8 cellular contexts compared by ENCODE assay signal in the genomic region with DNA sequence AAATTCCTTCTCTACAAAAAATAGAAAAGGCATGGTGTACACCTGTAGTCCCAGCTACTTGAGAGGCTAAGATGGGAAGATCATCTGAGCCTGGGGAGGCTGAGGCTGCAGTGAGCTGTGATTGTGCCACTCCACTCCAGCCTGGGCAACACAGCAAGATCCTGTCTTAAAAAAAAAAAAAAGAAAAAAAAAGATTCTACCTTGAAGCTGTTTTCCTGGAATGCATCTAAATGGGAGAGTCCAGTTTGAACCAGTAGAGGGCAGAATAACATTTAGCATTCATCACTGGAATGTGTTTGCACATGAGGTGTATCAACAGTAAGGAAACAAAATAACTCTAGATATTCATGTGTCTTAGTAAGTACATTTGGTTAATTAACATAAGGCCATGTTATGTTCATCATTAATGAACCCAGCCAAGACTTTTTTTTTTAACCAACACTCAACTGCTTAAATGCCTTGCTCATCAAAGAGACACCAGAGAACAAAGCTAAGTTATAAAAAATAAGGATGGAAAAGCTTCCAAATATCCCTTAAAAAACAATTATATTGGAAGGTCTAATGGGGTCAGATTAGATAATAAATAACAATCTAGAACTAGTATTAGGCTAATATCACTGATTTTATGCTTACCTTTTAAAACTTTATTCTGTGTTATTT. TPM values are rescaled to one million over a fixed set of nuclear protein-coding genes. Genes with fewer than 3 reads are reported as not detected.
DNase-seq lines count a peak whose midpoint lies in the region; ATAC-seq and TF ChIP-seq lines count a peak whose summit lies in the region.

No MANE protein-coding gene starts in this region.

- no peak overlapping the region for H3K4me2 ChIP-seq in HCT116 (ENCODE audit: low read length)

- intact Hi-C loops in heart left ventricle (cut with DNase I): loop anchor here in 3 of 10 donors (10.0 kb wide), 1 partner anchor 319 kb away; no protein-coding TSS in a partner anchor
- intact Hi-C loops in HCT116 (cut with micrococcal nuclease): loop anchor here (2.0 to 5.0 kb wide), 2 partner anchors 51 to 323 kb away; no protein-coding TSS in a partner anchor
- intact Hi-C loops in posterior cingulate gyrus (cut with DNase I): loop anchor here (1.0 kb wide), 1 partner anchor 323 kb away; no protein-coding TSS in a partner anchor

- no peaks in the 10 kb centered on the region for H3K4me1 Mint-ChIP-seq in effector memory CD8-positive, alpha-beta T cell (ENCODE audit: low read depth in 2 of 2)
- H3K4me1 Mint-ChIP-seq in nephron: no peaks in the 10 kb centered on the region

- no peaks in the 10 kb centered on the region for H3K9me3 Mint-ChIP-seq in effector memory CD8-positive, alpha-beta T cell
- H3K9me3 Mint-ChIP-seq in nephron: peaks cover 19% of the 10 kb centered on the region

- no peak overlapping the region for H3K9ac ChIP-seq in HCT116 (ENCODE audit: low read length)

- RAD21 ChIA-PET in HCT116 (lab: Charles Lee; ENCODE audit: low non-redundant PET in 1 of 2, low total read pairs in 2 of 2, uncharacterized antibody in 2 of 2, unreplicated experiment in 2 of 2): interaction anchor here in 1 of 2 experiments (1.0 kb wide), 1 partner anchor 323 kb away, joined by 6 read pairs; no protein-coding TSS in a partner anchor

- TF ChIP-seq CTCF in heart left ventricle (IDR thresholded peaks at IDR 0.05) (peak; percentile 15 to 61 (median 41)), right atrium auricular region (IDR thresholded peaks at IDR 0.05) (peak in 1 of 2 donors; percentile 60), HCT116 (IDR thresholded peaks at IDR 0.05 in 2 of 3, conservative IDR thresholded peaks at IDR 0.05 in 1 of 3; ENCODE audit: borderline replicate concordance in 1 of 3, insufficient read depth in 1 of 3, low read depth in 2 of 3, low read length in 2 of 3) (peak; percentile 71 to 75 (median 75); a peak in 5 of 6 replicates), nephron (IDR thresholded peaks at IDR 0.05; ENCODE audit: unreplicated experiment in 3 of 3) (peak; percentile 65 to 72 (median 66))

- no peaks in the 10 kb centered on the region for H3K79me2 ChIP-seq in HCT116 (ENCODE audit: insufficient read depth, low read length)

- H3K36me3 ChIP-seq in heart left ventricle (no peaks in the 10 kb centered on the region), right atrium auricular region (no peaks in the 10 kb centered on the region), HCT116 (ENCODE audit: control insufficient read depth in 1 of 2, insufficient read depth in 2 of 2, low read length in 2 of 2) (no peaks in the 10 kb centered on the region)

- no peaks in the 10 kb centered on the region for H4K20me1 ChIP-seq in HCT116 (ENCODE audit: insufficient read depth)

- TF ChIP-seq RAD21 in HCT116 (IDR thresholded peaks at IDR 0.05; ENCODE audit: low read depth): peak; percentile 85

- H3K36me3 Mint-ChIP-seq in effector memory CD8-positive, alpha-beta T cell (ENCODE audit: insufficient read depth): no peaks in the 10 kb centered on the region
- H3K36me3 Mint-ChIP-seq in nephron (ENCODE audit: low read depth): no peaks in the 10 kb centered on the region

- peak overlapping the region; percentile 77 for H2AFZ ChIP-seq in HCT116 (ENCODE audit: low read depth, low read length, poor library complexity, severe bottlenecking)

- BruUV-seq in HCT116 (replicated peaks; lab: Mats Ljungman, UMichigan): no TSS peak

- H3K4me3 ChIP-seq in heart left ventricle (no peak overlapping the region), right atrium auricular region (no peak overlapping the region), HCT116 (replicated peaks in 1 of 2; ENCODE audit: low read depth in 1 of 2, low read length in 2 of 2) (no peak overlapping the region)

- peaks cover 52 to 55% of the 10 kb centered on the region in 2 donors for H3K27me3 Mint-ChIP-seq in effector memory CD8-positive, alpha-beta T cell
- no peaks in the 10 kb centered on the region for H3K27me3 Mint-ChIP-seq in nephron (ENCODE audit: low read depth)

- H3K27ac Mint-ChIP-seq in effector memory CD8-positive, alpha-beta T cell: no peak overlapping the region
- H3K27ac Mint-ChIP-seq in nephron: no peak overlapping the region

- TF ChIP-seq POLR2A in heart left ventricle (IDR thresholded peaks at IDR 0.05): no peak
- no peak for TF ChIP-seq POLR2A in HCT116 (IDR thresholded peaks at IDR 0.05; ENCODE audit: borderline replicate concordance, extremely low read depth, insufficient read depth, insufficient read length)

- ATAC-seq in heart left ventricle (no peak), HCT116 (peak; percentile 89)
- ATAC-seq in effector memory CD8-positive, alpha-beta T cell (replicated peaks): peak; percentile 76

- H3K27me3 ChIP-seq in heart left ventricle (peaks cover 0 to 10% (median 0%) of the 10 kb centered on the region in 9 donors), right atrium auricular region (no peaks in the 10 kb centered on the region), HCT116 (ENCODE audit: insufficient read depth, low read length) (no peaks in the 10 kb centered on the region)

- H3K9me3 ChIP-seq in heart left ventricle: peaks cover 0 to 18% (median 2%) of the 10 kb centered on the region in 12 donors
- peaks cover 0 to 17% of the 10 kb centered on the region in 2 donors for H3K9me3 ChIP-seq in right atrium auricular region
- H3K9me3 ChIP-seq in HCT116 (ENCODE audit: control insufficient read depth in 1 of 2, insufficient read depth in 1 of 2, low read depth in 1 of 2, low read length in 2 of 2): peaks cover 3 to 7% of the 10 kb centered on the region in 2 experiments; a peak in 2 of 4 replicates

- H3K9me2 ChIP-seq in HCT116 (ENCODE audit: insufficient read depth): no peaks in the 10 kb centered on the region

- H3K4me1 ChIP-seq in heart left ventricle (no peaks in the 10 kb centered on the region), right atrium auricular region (no peaks in the 10 kb centered on the region), HCT116 (ENCODE audit: control insufficient read depth in 1 of 2, insufficient read depth in 2 of 2, low read length in 2 of 2) (0 out of 4 replicates have a peak, but pooled peaks cover 0 to 3% of the 10 kb centered on the region in 2 experiments)

- POLR2A ChIA-PET in HCT116 (lab: Charles Lee): interaction anchor here (0.9 to 1.1 kb wide), 5 partner anchors 54 to 336 kb away, joined by 3 read pairs; partner anchors contain the start of gene MTAP

- H3K27ac ChIP-seq in heart left ventricle (no peak overlapping the region), right atrium auricular region (no peak overlapping the region), HCT116 (ENCODE audit: low read depth, low read length) (no peak overlapping the region)

- CTCF ChIA-PET in HCT116 (lab: Charles Lee): interaction anchor here (0.6 to 2.0 kb wide), 31 partner anchors 8 to 986 kb away, joined by 3 to 25 read pairs (median 4); partner anchors contain the start of gene KLHL9

- no peak overlapping the region for H3K4me3 Mint-ChIP-seq in effector memory CD8-positive, alpha-beta T cell
- no peak overlapping the region for H3K4me3 Mint-ChIP-seq in nephron

- DNase-seq in heart left ventricle (no peak), right atrium auricular region (ENCODE audit: low spot score) (no peak), HCT116 (ENCODE audit: low read depth, low spot score) (peak; percentile 61), NCI-H82 treated with DMSO at 0.1 percent for 48 hours (lab: John Stamatoyannopoulos, UW; ENCODE audit: unreplicated experiment) (peak; percentile 6), occipital lobe (lab: John Stamatoyannopoulos, UW) (no peak), posterior cingulate gyrus (no peak)
- DNase-seq in effector memory CD8-positive, alpha-beta T cell: peak; percentile 9 to 35 (median 30)

TF ChIP-seq in HCT116, 20 proteins besides CTCF, POLR2A, EP300 and RAD21 (continues in another document):
- TF ChIP-seq, protein P1, sequence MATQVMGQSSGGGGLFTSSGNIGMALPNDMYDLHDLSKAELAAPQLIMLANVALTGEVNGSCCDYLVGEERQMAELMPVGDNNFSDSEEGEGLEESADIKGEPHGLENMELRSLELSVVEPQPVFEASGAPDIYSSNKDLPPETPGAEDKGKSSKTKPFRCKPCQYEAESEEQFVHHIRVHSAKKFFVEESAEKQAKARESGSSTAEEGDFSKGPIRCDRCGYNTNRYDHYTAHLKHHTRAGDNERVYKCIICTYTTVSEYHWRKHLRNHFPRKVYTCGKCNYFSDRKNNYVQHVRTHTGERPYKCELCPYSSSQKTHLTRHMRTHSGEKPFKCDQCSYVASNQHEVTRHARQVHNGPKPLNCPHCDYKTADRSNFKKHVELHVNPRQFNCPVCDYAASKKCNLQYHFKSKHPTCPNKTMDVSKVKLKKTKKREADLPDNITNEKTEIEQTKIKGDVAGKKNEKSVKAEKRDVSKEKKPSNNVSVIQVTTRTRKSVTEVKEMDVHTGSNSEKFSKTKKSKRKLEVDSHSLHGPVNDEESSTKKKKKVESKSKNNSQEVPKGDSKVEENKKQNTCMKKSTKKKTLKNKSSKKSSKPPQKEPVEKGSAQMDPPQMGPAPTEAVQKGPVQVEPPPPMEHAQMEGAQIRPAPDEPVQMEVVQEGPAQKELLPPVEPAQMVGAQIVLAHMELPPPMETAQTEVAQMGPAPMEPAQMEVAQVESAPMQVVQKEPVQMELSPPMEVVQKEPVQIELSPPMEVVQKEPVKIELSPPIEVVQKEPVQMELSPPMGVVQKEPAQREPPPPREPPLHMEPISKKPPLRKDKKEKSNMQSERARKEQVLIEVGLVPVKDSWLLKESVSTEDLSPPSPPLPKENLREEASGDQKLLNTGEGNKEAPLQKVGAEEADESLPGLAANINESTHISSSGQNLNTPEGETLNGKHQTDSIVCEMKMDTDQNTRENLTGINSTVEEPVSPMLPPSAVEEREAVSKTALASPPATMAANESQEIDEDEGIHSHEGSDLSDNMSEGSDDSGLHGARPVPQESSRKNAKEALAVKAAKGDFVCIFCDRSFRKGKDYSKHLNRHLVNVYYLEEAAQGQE (IDR thresholded peaks at IDR 0.05; ENCODE audit: low read depth): no peak
- TF ChIP-seq SP1 (IDR thresholded peaks at IDR 0.05; ENCODE audit: low read depth): 0 out of 2 replicates have a peak, but pooled peaks have one; percentile 15
- TF ChIP-seq, protein P2, sequence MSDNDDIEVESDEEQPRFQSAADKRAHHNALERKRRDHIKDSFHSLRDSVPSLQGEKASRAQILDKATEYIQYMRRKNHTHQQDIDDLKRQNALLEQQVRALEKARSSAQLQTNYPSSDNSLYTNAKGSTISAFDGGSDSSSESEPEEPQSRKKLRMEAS (IDR thresholded peaks at IDR 0.05): peak; percentile 34; the same call in 1 of the 2 replicates

RNA-seq across cellular contexts. Expression of gene IFNE, which starts 16.1 kb away (rescaled TPM):
- total RNA-seq in heart left ventricle: under 1 TPM in 1 of 9 donors, not detected in 8; 0.68 TPM
- not detected for polyA plus RNA-seq in heart left ventricle
- total RNA-seq in right atrium auricular region: not detected
- 0.96 TPM for total RNA-seq in HCT116 (2021; ENCODE audit: unreplicated experiment)
- 0.16 TPM in 1 of 2 replicates, not detected in the other for polyA plus RNA-seq in HCT116 (2012)
- total RNA-seq in occipital lobe: not detected

RNA-seq across cellular contexts. Expression of gene IFNA1, which starts 25.8 kb away (rescaled TPM):
- total RNA-seq in heart left ventricle: not detected
- not detected for polyA plus RNA-seq in heart left ventricle
- total RNA-seq in right atrium auricular region: not detected
- not detected for total RNA-seq in HCT116 (2021; ENCODE audit: unreplicated experiment)
- not detected in 2 replicates for polyA plus RNA-seq in HCT116 (2012)
- not detected for total RNA-seq in occipital lobe

RNA-seq across cellular contexts. Expression of gene IFNA8, which starts 57.1 kb away (rescaled TPM):
- total RNA-seq in heart left ventricle (not detected), right atrium auricular region (not detected), HCT116 (2021; ENCODE audit: unreplicated experiment) (not detected), occipital lobe (not detected)
- not detected for polyA plus RNA-seq in heart left ventricle
- polyA plus RNA-seq in HCT116 (2012): not detected in 2 replicates

Comparison
In these comparisons a context has a peak if more than half of its experiments do, and no peak if none do; other contexts are left out.
1. ATAC-seq: peak in HCT116 (single experiment) and effector memory CD8-positive, alpha-beta T cell (single experiment); none in heart left ventricle (0 of 4).
2. DNase-seq: peak in HCT116 (single experiment), NCI-H82 treated with DMSO at 0.1 percent for 48 hours (single experiment) and effector memory CD8-positive, alpha-beta T cell (3 of 3); none in heart left ventricle (0 of 5), right atrium auricular region (single experiment), occipital lobe (single experiment) and posterior cingulate gyrus (0 of 10).